Comparison of ENCODE assay signal across 24 cellular contexts in the genomic region with DNA sequence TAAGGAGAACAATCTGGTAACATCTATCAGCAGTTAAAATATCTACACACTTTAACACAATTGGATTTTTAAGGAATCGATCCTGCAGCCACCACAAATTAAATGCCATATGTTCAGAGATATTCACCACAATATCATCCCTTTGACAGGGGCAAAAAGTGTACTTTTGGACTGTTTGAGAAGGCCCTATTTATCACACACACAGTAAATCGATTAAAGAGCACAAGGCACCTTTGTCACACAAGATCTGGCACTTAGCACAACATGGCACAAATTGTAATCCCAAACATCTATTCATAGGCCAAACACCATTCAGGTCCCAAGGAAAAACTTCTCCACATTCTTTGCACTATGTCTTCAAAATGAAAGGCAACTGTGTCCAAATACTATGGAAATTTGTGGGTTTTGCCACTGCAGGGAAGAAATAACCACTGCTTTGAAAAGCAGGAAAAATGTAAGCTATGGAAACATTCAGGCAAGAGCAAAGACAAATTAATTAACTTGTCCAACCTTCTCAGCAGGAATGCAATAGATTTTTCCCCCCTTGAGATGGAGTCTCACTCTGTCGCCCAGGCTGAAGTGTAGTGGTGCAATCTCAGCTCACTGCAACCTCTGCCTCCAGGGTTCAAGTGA.
A peak's percentile ranks its signal among the peaks of the same experiment; 100 is the strongest.
DNase-seq lines count a peak whose midpoint lies in the region; ATAC-seq, FAIRE-seq and TF ChIP-seq lines count a peak whose summit lies in the region.
"Had no signal": no experiment of that assay in that cellular context is flagged by ENCODE, and none has a peak within 500 bp of the region (broad histone marks: within the 10 kb centered on the region; RNA-seq: fewer than 3 reads in every experiment).

No MANE protein-coding gene starts in this region.

- TF ChIP-seq CTCF in astrocyte (IDR thresholded peaks at IDR 0.05; ENCODE audit: insufficient read depth, low read depth, low read length) = no peak
- TF ChIP-seq CTCF in H1 (IDR thresholded peaks at IDR 0.05; ENCODE audit: control extremely low read depth in 1 of 3, insufficient read depth in 1 of 3, low read depth in 1 of 3, low read length in 3 of 3) = no peak
- TF ChIP-seq CTCF in neural progenitor cell (IDR thresholded peaks at IDR 0.05) = no peak

- no peak overlapping the region for H2AFZ ChIP-seq in astrocyte (ENCODE audit: low read depth, low read length)
- H2AFZ ChIP-seq in H1 (ENCODE audit: low read length) = no peak overlapping the region
- peak overlapping the region; percentile 50 for H2AFZ ChIP-seq in neural progenitor cell (replicated peaks)

- TF ChIP-seq EP300 in H1 (IDR thresholded peaks at IDR 0.05; ENCODE audit: borderline replicate concordance in 1 of 2, low read depth in 2 of 2, low read length in 2 of 2) = no peak

- no peaks in the 10 kb centered on the region for H3K23me2 ChIP-seq in H1 (ENCODE audit: low read depth, low read length)

- no peak for ATAC-seq in GM19351 (IDR thresholded peaks at IDR 0.05; ENCODE audit: unreplicated experiment)

- H3K56ac ChIP-seq in H1 (replicated peaks; ENCODE audit: insufficient read length, low read depth, low read length) = no peak overlapping the region

- H3K4me1 Mint-ChIP-seq in astrocyte (ENCODE audit: low read depth, unreplicated experiment) (peaks cover 6% of the 10 kb centered on the region), neural progenitor cell (peaks cover 26% of the 10 kb centered on the region)
- H3K4me1 Mint-ChIP-seq: CD4-positive, CD25-positive, alpha-beta regulatory T cell; CD8-positive, alpha-beta memory T cell; IgD-negative memory B cell had no signal

- no peak for FAIRE-seq in astrocyte (lab: Jason Lieb, UNC)
- FAIRE-seq in H1 (lab: Jason Lieb, UNC) = peak; percentile 24
- FAIRE-seq: GM12891, GM18507, HTR-8/SVneo had no signal

- no peak overlapping the region for H2BK20ac ChIP-seq in H1 (ENCODE audit: low read length)

- CTCF ChIA-PET in H1 (lab: Charles Lee; ENCODE audit: partially characterized antibody) = interaction anchor here (1.1 kb wide), 1 partner anchor 14 kb away, joined by 3 read pairs; no protein-coding TSS in a partner anchor

- no peaks in the 10 kb centered on the region for H3F3A ChIP-seq in neural progenitor cell (ENCODE audit: low read depth)

- H2BK12ac ChIP-seq in H1 (ENCODE audit: low read depth, low read length) = no peak overlapping the region

- no peak overlapping the region for H3K18ac ChIP-seq in H1 (ENCODE audit: extremely low read depth, low read length)

- H3K79me2 ChIP-seq in astrocyte (ENCODE audit: insufficient read depth, low read length) (no peaks in the 10 kb centered on the region), H1 (ENCODE audit: control insufficient read depth in 1 of 2, insufficient read depth in 2 of 2, low read length in 2 of 2) (no peaks in the 10 kb centered on the region), neural progenitor cell (ENCODE audit: low read depth) (no peaks in the 10 kb centered on the region)

- H3K27ac ChIP-seq in astrocyte (ENCODE audit: low read depth, low read length) = no peak overlapping the region
- no peak overlapping the region for H3K27ac ChIP-seq in H1 (ENCODE audit: low read depth, low read length)
- no peak overlapping the region for H3K27ac ChIP-seq in neural progenitor cell

- no peak overlapping the region for H2BK120ac ChIP-seq in H1 (replicated peaks; ENCODE audit: low read depth, low read length)

- H2AK5ac ChIP-seq in H1 (ENCODE audit: low read depth, low read length) = no peak overlapping the region

- TF ChIP-seq RAD21 in H1 (IDR thresholded peaks at IDR 0.05 in 1 of 2, conservative IDR thresholded peaks at IDR 0.05 in 1 of 2; ENCODE audit: low read depth in 2 of 2, low read length in 2 of 2) = no peak

- H4K20me1 ChIP-seq in astrocyte (ENCODE audit: insufficient read depth, low read length) (no peaks in the 10 kb centered on the region), H1 (replicated peaks in 1 of 2; ENCODE audit: control insufficient read depth in 1 of 2, insufficient read depth in 2 of 2, low read length in 2 of 2) (no peaks in the 10 kb centered on the region), neural progenitor cell (ENCODE audit: low read depth) (no peaks in the 10 kb centered on the region)

- H3K27ac Mint-ChIP-seq in astrocyte (ENCODE audit: unreplicated experiment) = no peak overlapping the region
- no peak overlapping the region for H3K27ac Mint-ChIP-seq in neural progenitor cell
- H3K27ac Mint-ChIP-seq: CD4-positive, CD25-positive, alpha-beta regulatory T cell; CD8-positive, alpha-beta memory T cell; H9; IgD-negative memory B cell had no signal

- H3K27me3 ChIP-seq in astrocyte (ENCODE audit: insufficient read depth, low read length) (no peaks in the 10 kb centered on the region), H1 (replicated peaks in 1 of 4; ENCODE audit: control insufficient read depth in 3 of 4, extremely low read depth in 1 of 4, insufficient read depth in 3 of 4, low read length in 3 of 4) (peaks cover 0 to 1% (median 0%) of the 10 kb centered on the region in 4 experiments; a peak in 1 of 7 replicates), neural progenitor cell (no peaks in the 10 kb centered on the region)
- H3K27me3 ChIP-seq: BE2C had no signal

- H4K8ac ChIP-seq in H1 (ENCODE audit: extremely low read depth, insufficient read depth, low read length) = no peak overlapping the region

- no peak overlapping the region for H3K4me3 ChIP-seq in astrocyte (ENCODE audit: insufficient read depth, low read depth, low read length)
- no peak overlapping the region for H3K4me3 ChIP-seq in H1 (ENCODE audit: extremely low read depth in 1 of 4, insufficient read depth in 2 of 4, low read depth in 3 of 4, low read length in 4 of 4)
- no peak overlapping the region for H3K4me3 ChIP-seq in neural progenitor cell

- H3K36me3 ChIP-seq in astrocyte (ENCODE audit: insufficient read depth, low read length) = no peaks in the 10 kb centered on the region
- no peaks in the 10 kb centered on the region for H3K36me3 ChIP-seq in H1 (ENCODE audit: control insufficient read depth in 2 of 4, insufficient read depth in 4 of 4, low read length in 3 of 4)
- H3K36me3 ChIP-seq in neural progenitor cell = no peaks in the 10 kb centered on the region
- H3K36me3 ChIP-seq: BE2C had no signal

- H3K4me2 ChIP-seq in astrocyte (ENCODE audit: low read length) = no peak overlapping the region
- no peak overlapping the region for H3K4me2 ChIP-seq in H1 (ENCODE audit: insufficient read depth in 1 of 2, low read depth in 2 of 2, low read length in 2 of 2)
- no peak overlapping the region for H3K4me2 ChIP-seq in neural progenitor cell

- H3K27me3 Mint-ChIP-seq in astrocyte (ENCODE audit: low read depth, unreplicated experiment) (no peaks in the 10 kb centered on the region), neural progenitor cell (ENCODE audit: insufficient read depth, low read depth) (no peaks in the 10 kb centered on the region)

- H3K9me3 Mint-ChIP-seq in astrocyte (ENCODE audit: unreplicated experiment) (no peaks in the 10 kb centered on the region), neural progenitor cell (peaks cover 3% of the 10 kb centered on the region)

- H3K14ac ChIP-seq in H1 (ENCODE audit: insufficient read length) = no peak overlapping the region

- no peaks in the 10 kb centered on the region for H3K79me1 ChIP-seq in H1 (ENCODE audit: low read depth, low read length)

- H3K23ac ChIP-seq in H1 (ENCODE audit: insufficient read length) = no peak overlapping the region

- no peak overlapping the region for H2BK5ac ChIP-seq in H1 (ENCODE audit: low read depth, low read length)

- H3K9ac ChIP-seq in astrocyte (ENCODE audit: low read length) (no peak overlapping the region), H1 (replicated peaks in 1 of 4; ENCODE audit: extremely low read depth in 1 of 4, low read depth in 3 of 4, low read length in 3 of 4) (no peak overlapping the region), neural progenitor cell (no peak overlapping the region)

- no peak overlapping the region for H4K5ac ChIP-seq in H1 (ENCODE audit: insufficient read length, low read depth, low read length)

- WGBS in H1 (ENCODE audit: extremely low coverage in 1 of 2, insufficient coverage in 1 of 2, insufficient read length in 1 of 2, insufficient replicate concordance in 2 of 2, low coverage in 1 of 2, low lambda C conversion rate in 2 of 2, missing lambda C conversion rate in 1 of 2), 2 experiments = 89% methylated on average over 3 of the region's 3 CpGs; no CpG with 5 or more reads in 1 of the 2 experiments

- H3K4me1 ChIP-seq in astrocyte (ENCODE audit: insufficient read depth, low read length) (no peaks in the 10 kb centered on the region), H1 (replicated peaks in 1 of 4; ENCODE audit: control insufficient read depth in 3 of 4, insufficient read depth in 4 of 4, low read length in 3 of 4) (no peaks in the 10 kb centered on the region), neural progenitor cell (peaks cover 18% of the 10 kb centered on the region)
- H3K4me1 ChIP-seq: BE2C had no signal

- H3K4me3 Mint-ChIP-seq in astrocyte (ENCODE audit: unreplicated experiment) (no peak overlapping the region), neural progenitor cell (no peak overlapping the region)
- H3K4me3 Mint-ChIP-seq: CD4-positive, CD25-positive, alpha-beta regulatory T cell; CD8-positive, alpha-beta memory T cell; H9; IgD-negative memory B cell had no signal

- H3K36me3 Mint-ChIP-seq in astrocyte (ENCODE audit: low read depth, unreplicated experiment) (no peaks in the 10 kb centered on the region), neural progenitor cell (peaks cover 1% of the 10 kb centered on the region)
- H3K36me3 Mint-ChIP-seq: CD4-positive, CD25-positive, alpha-beta regulatory T cell; CD8-positive, alpha-beta memory T cell; IgD-negative memory B cell had no signal

- no peak for TF ChIP-seq POLR2A in H1 (IDR thresholded peaks at IDR 0.05; ENCODE audit: control extremely low read depth in 1 of 2, low read depth in 2 of 2, low read length in 2 of 2)

- DNase-seq in astrocyte (ENCODE audit: low read depth) (peak; percentile 54), H1 (ENCODE audit: low read depth in 1 of 2, low spot score in 2 of 2) (no peak), neural progenitor cell (ENCODE audit: low spot score) (no peak), NCI-H345 treated with DMSO at 0.1 percent for 48 hours (lab: John Stamatoyannopoulos, UW; ENCODE audit: unreplicated experiment) (no peak), GF-D8 (lab: John Stamatoyannopoulos, UW) (no peak), SKM-1 treated with dmso at 0.1 percent for 144 hours (lab: John Stamatoyannopoulos, UW; ENCODE audit: unreplicated experiment) (no peak)
- DNase-seq: ACHN; BE2C; C1 segment of cervical spinal cord; CD4-positive, CD25-positive, alpha-beta regulatory T cell; CD8-positive, alpha-beta memory T cell; COR-L47; DMS 273 treated with DMSO at 0.1 percent for 48 hours; DMS53; DND-41; EL; GOT3; H9; KBM-7 had no signal

- no peak overlapping the region for H3K4ac ChIP-seq in H1 (replicated peaks; ENCODE audit: insufficient read length, low read depth, low read length)

- no peaks in the 10 kb centered on the region for H3K9me3 ChIP-seq in astrocyte (ENCODE audit: insufficient read depth, low read depth, low read length)
- no peaks in the 10 kb centered on the region for H3K9me3 ChIP-seq in H1 (ENCODE audit: insufficient read depth in 2 of 2, low read depth in 1 of 2, low read length in 1 of 2)
- no peaks in the 10 kb centered on the region for H3K9me3 ChIP-seq in neural progenitor cell (ENCODE audit: low read depth)
- H3K9me3 ChIP-seq: BE2C had no signal

- no peak overlapping the region for H4K91ac ChIP-seq in H1 (replicated peaks; ENCODE audit: insufficient read length, low read length)

- no peak overlapping the region for H2BK15ac ChIP-seq in H1 (ENCODE audit: low read length)

- POLR2A ChIA-PET in H1 (lab: Charles Lee; ENCODE audit: partially characterized antibody) = no interaction called here
